ENCODE assay signal across 28 cellular contexts in the genomic region with DNA sequence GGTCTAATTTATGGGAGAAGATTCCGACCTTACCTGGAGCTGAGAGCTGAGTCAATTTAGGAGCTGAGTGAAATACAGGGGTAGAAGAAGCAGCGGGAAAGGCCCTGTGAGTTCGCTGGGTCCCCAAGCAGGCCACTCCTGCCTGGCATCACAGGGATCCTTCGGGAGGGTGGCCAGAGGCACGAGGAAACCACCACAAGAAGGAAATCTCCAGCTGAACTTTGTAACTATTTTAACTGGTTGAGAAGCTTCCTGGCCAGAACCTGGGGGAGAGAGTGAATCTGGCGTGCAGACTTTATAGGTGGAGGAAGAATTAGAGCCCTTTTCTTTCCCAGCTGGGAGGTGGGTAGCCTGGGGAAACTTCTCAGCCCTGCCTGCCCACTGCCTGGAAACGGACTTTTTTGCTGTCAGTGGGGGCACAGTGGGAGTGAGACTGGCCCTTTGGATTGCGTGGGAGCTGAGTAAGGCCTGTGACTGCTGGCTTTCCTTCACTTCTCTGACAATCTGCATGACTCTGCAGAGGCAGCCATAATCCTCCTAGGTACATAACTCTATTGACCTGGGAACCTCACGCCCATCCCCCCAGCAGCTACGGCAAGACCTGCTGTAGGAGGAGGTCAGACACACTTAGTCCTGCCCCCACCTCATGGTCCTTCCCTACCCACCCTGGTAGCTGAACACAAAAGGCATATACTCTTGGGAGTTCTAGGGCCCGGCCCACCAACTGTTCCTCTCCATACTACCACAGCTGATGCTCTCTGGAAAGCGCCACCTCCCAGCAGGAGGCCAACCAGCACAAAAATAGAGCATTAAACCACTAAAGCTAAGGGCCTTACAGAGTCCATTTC.
A peak's percentile ranks its signal among the peaks of the same experiment; 100 is the strongest.
DNase-seq lines count a peak whose midpoint lies in the region; ATAC-seq, FAIRE-seq and TF ChIP-seq lines count a peak whose summit lies in the region.
"Had no signal": no experiment of that assay in that cellular context is flagged by ENCODE, and none has a peak within 500 bp of the region (broad histone marks: within the 10 kb centered on the region; RNA-seq: fewer than 3 reads in every experiment).

No MANE protein-coding gene starts in this region.

- no peak overlapping the region for H3K4me3 Mint-ChIP-seq in astrocyte (ENCODE audit: unreplicated experiment)
- H3K4me3 Mint-ChIP-seq in progenitor cell of endocrine pancreas (ENCODE audit: low read depth): no peak overlapping the region
- H3K4me3 Mint-ChIP-seq: CD4-positive, alpha-beta T cell; HFFc6 had no signal

- H2AFZ ChIP-seq in astrocyte (ENCODE audit: low read depth, low read length): no peak overlapping the region
- H2AFZ ChIP-seq: GM23248 had no signal

- H3K9ac ChIP-seq in astrocyte (ENCODE audit: low read length): no peak overlapping the region
- H3K9ac ChIP-seq: BLaER1 treated with 17β-estradiol and CSF1 and Interleukin-3, amounts not matched to agents 10 nM and 100 nM; GM23248 had no signal

- H3K4me1 Mint-ChIP-seq in astrocyte (ENCODE audit: low read depth, unreplicated experiment): peaks cover under 1% of the 10 kb centered on the region
- peaks cover 6% of the 10 kb centered on the region for H3K4me1 Mint-ChIP-seq in progenitor cell of endocrine pancreas (ENCODE audit: low read depth)

- H3K4me2 ChIP-seq in astrocyte (ENCODE audit: low read length): no peak overlapping the region
- H3K4me2 ChIP-seq: A549; BLaER1 treated with 17β-estradiol and CSF1 and Interleukin-3, amounts not matched to agents 10 nM and 100 nM had no signal

- FAIRE-seq in astrocyte (lab: Jason Lieb, UNC): no peak
- FAIRE-seq: A549, GM18507, HepG2, K562 had no signal

- H3K36me3 ChIP-seq in astrocyte (ENCODE audit: insufficient read depth, low read length): no peaks in the 10 kb centered on the region
- H3K36me3 ChIP-seq: BLaER1 treated with 17β-estradiol and CSF1 and Interleukin-3, amounts not matched to agents 10 nM and 100 nM; HAP-1; SJCRH30 had no signal

- no peak overlapping the region for H3K27ac ChIP-seq in astrocyte (ENCODE audit: low read depth, low read length)
- H3K27ac ChIP-seq: A549; BLaER1 treated with 17β-estradiol and CSF1 and Interleukin-3, amounts not matched to agents 10 nM and 100 nM; GM23248; SJCRH30 had no signal

- no peaks in the 10 kb centered on the region for H3K27me3 ChIP-seq in astrocyte (ENCODE audit: insufficient read depth, low read length)
- H3K27me3 ChIP-seq: BLaER1 treated with 17β-estradiol and CSF1 and Interleukin-3, amounts not matched to agents 10 nM and 100 nM; SJCRH30 had no signal

- H3K27me3 Mint-ChIP-seq in astrocyte (ENCODE audit: low read depth, unreplicated experiment) (no peaks in the 10 kb centered on the region), progenitor cell of endocrine pancreas (no peaks in the 10 kb centered on the region)
- H3K27me3 Mint-ChIP-seq: CD4-positive, alpha-beta T cell had no signal

- no peaks in the 10 kb centered on the region for H3K79me2 ChIP-seq in astrocyte (ENCODE audit: insufficient read depth, low read length)

- no peaks in the 10 kb centered on the region for H3K9me3 ChIP-seq in astrocyte (ENCODE audit: insufficient read depth, low read depth, low read length)
- H3K9me3 ChIP-seq: A549, HAP-1, SJCRH30 had no signal

- H4K20me1 ChIP-seq in astrocyte (ENCODE audit: insufficient read depth, low read length): no peaks in the 10 kb centered on the region
- H4K20me1 ChIP-seq: BLaER1 treated with 17β-estradiol and CSF1 and Interleukin-3, amounts not matched to agents 10 nM and 100 nM had no signal

- H3K4me1 ChIP-seq in astrocyte (ENCODE audit: insufficient read depth, low read length): no peaks in the 10 kb centered on the region
- H3K4me1 ChIP-seq: A549; BLaER1 treated with 17β-estradiol and CSF1 and Interleukin-3, amounts not matched to agents 10 nM and 100 nM; HAP-1; SJCRH30 had no signal

- TF ChIP-seq CTCF in astrocyte (IDR thresholded peaks at IDR 0.05; ENCODE audit: insufficient read depth, low read depth, low read length) (no peak), progenitor cell of endocrine pancreas (IDR thresholded peaks at IDR 0.05; ENCODE audit: unreplicated experiment) (no peak)

- ATAC-seq in left lobe of liver: peak; percentile 11
- ATAC-seq: A549, HepG2, K562, PC-3, SK-N-SH treated with all-trans-retinoic acid at 6 μM for 48 hours had no signal

- no peaks in the 10 kb centered on the region for H3K9me3 Mint-ChIP-seq in astrocyte (ENCODE audit: unreplicated experiment)
- peaks cover 28% of the 10 kb centered on the region for H3K9me3 Mint-ChIP-seq in progenitor cell of endocrine pancreas (ENCODE audit: low read depth)

- H3K36me3 Mint-ChIP-seq in astrocyte (ENCODE audit: low read depth, unreplicated experiment) (no peaks in the 10 kb centered on the region), progenitor cell of endocrine pancreas (ENCODE audit: insufficient read depth) (peaks cover 25% of the 10 kb centered on the region)

- no peak overlapping the region for H3K4me3 ChIP-seq in astrocyte (ENCODE audit: insufficient read depth, low read depth, low read length)
- H3K4me3 ChIP-seq: A549; BLaER1 treated with 17β-estradiol and CSF1 and Interleukin-3, amounts not matched to agents 10 nM and 100 nM; GM23248; HAP-1; K562; SJCRH30 had no signal

- peak overlapping the region; percentile 21 for H3K27ac Mint-ChIP-seq in astrocyte (ENCODE audit: unreplicated experiment)
- H3K27ac Mint-ChIP-seq in progenitor cell of endocrine pancreas: peak overlapping the region; percentile 60
- H3K27ac Mint-ChIP-seq: CD4-positive, alpha-beta T cell; HFFc6 had no signal

- DNase-seq in NCI-H69 (lab: John Stamatoyannopoulos, UW) (peak; percentile 77), astrocyte (ENCODE audit: low read depth) (no peak), left lobe of liver (ENCODE audit: low spot score) (no peak), progenitor cell of endocrine pancreas (ENCODE audit: low spot score, unreplicated experiment) (no peak), NCI-H1092 (lab: John Stamatoyannopoulos, UW) (no peak), DMS153 (lab: John Stamatoyannopoulos, UW) (no peak)
- no peak for DNase-seq in stimulated activated naive CD4-positive, alpha-beta T cell (lab: John Stamatoyannopoulos, UW)
- DNase-seq: AML-193; CD4-positive, alpha-beta T cell; DMS53; HFFc6; Kasumi-1; MV-4-11; NCI-H2029 treated with DMSO at 0.1 percent for 48 hours; NCI-H446; NCI-H524 treated with DMSO at 0.1 percent for 48 hours; NCI-H82; NK-92 treated with Interleukin-12 subunit alpha and Interleukin-12 subunit beta, amount 100 ng/mL, for 24 hours; PC-3 had no signal
